ENCODE assay signal across 9 cellular contexts in the genomic region with DNA sequence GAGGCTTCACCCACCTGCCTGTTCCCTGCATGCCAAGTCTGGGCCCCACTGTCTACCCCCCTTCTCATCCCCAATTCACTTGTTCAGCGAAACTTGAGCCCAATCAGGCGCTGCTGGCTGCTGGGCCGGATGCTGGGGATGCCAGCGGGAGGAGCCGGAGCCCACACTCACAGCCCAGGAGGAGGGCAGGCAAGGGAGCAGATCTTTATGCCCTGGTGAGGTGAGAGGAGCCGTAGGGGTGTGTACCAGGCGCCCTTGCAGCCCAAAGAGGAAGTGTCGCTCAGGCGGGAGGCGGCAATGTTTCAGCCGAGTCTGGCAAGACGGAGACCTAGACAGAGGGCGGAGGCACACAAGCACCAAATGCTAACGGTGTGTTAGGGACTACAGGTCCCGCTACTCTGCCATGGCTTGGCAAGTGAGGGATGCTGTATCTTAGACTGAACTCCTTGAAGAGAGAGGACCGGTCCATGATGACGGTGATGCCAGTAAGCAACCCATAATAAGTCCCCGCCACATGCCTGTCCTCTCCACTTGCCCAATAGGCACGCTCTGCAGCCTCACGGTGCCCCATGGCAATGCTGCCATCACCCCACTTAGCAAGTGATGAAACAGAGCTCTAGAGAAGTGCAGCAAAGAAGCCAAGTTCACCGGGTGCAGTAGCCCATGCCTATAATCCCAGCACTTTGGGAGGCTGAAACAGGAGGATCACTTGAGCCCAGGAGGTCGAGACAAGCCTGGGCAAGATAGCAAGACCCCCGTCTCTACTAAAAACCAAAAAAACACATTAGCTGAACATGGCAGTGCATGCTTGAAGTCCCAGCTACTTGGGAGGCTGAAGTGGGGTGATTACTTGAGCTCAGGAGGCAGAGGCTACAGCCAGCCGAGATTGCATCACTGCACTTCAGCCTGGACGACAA. TPM values are rescaled to one million over a fixed set of nuclear protein-coding genes. Genes with fewer than 3 reads are reported as not detected.
A peak's percentile ranks its signal among the peaks of the same experiment; 100 is the strongest.
DNase-seq lines count a peak whose midpoint lies in the region; ATAC-seq, FAIRE-seq and TF ChIP-seq lines count a peak whose summit lies in the region.
"Had no signal": no experiment of that assay in that cellular context is flagged by ENCODE, and none has a peak within 500 bp of the region (broad histone marks: within the 10 kb centered on the region; RNA-seq: fewer than 3 reads in every experiment).

No MANE protein-coding gene starts in this region.

- no peak for TF ChIP-seq POLR2A in K562 (conservative IDR thresholded peaks at IDR 0.05)

- no peaks in the 10 kb centered on the region for H3K27me3 Mint-ChIP-seq in T-helper 17 cell

- in situ Hi-C loops in K562 (cut with MboI), result loop anchor here (10.0 kb wide), 1 partner anchor 153 kb away; no protein-coding TSS in a partner anchor

- no peak overlapping the region for H3K27ac ChIP-seq in HEK293 (ENCODE audit: extremely low read depth, low read depth, low read length)
- H3K27ac ChIP-seq in K562 (ENCODE audit: extremely low read depth, low read depth, low read length), result no peak overlapping the region

- H3K27ac Mint-ChIP-seq in T-helper 17 cell, result peak overlapping the region; percentile 76

- no peaks in the 10 kb centered on the region for H3K4me1 ChIP-seq in HEK293 (ENCODE audit: control insufficient read depth, insufficient read depth, low read length)
- H3K4me1 ChIP-seq in K562 (replicated peaks in 1 of 2; ENCODE audit: control insufficient read depth in 2 of 2, insufficient read depth in 2 of 2, low read length in 2 of 2), result peaks cover 0 to 9% of the 10 kb centered on the region in 2 experiments; a peak in 2 of 5 replicates

- POLR2A ChIA-PET in HEK293 (lab: Yijun Ruan, JAX) (no interaction called here), K562 (lab: Yijun Ruan, JAX) (interaction anchor here (0.6 to 0.7 kb wide), 4 partner anchors 51 to 1511 kb away, joined by 3 to 6 read pairs (median 3); no protein-coding TSS in a partner anchor)

- CTCF ChIA-PET in HEK293 (lab: Yijun Ruan, JAX), result interaction anchor here (0.6 to 12.2 kb wide), 4 partner anchors 158 to 283 kb away, joined by 4 to 461 read pairs (median 4); no protein-coding TSS in a partner anchor
- CTCF ChIA-PET in K562 (lab: Yijun Ruan, JAX; ENCODE audit: low intra/inter-chr PET ratio), result no interaction called here

- H3K4me3 Mint-ChIP-seq in T-helper 17 cell, result peak overlapping the region; percentile 86

- ATAC-seq in T-helper 17 cell, result peak; percentile 84
- ATAC-seq in K562, result no peak
- no peak for ATAC-seq in GM18858 (IDR thresholded peaks at IDR 0.05; ENCODE audit: unreplicated experiment)

- H3K4me3 ChIP-seq in HEK293 (ENCODE audit: low read depth, low read length) (no peak overlapping the region), K562 (no peak overlapping the region)

- intact Hi-C loops in K562 (cut with micrococcal nuclease), result no loop called here

- peaks cover 28% of the 10 kb centered on the region for H3K4me1 Mint-ChIP-seq in T-helper 17 cell

- H3K36me3 Mint-ChIP-seq in T-helper 17 cell (ENCODE audit: low read depth), result no peaks in the 10 kb centered on the region

- H3K9me3 ChIP-seq in HEK293 (ENCODE audit: control insufficient read depth, insufficient read depth, low read depth, low read length) (no peaks in the 10 kb centered on the region), T-helper 17 cell (ENCODE audit: control insufficient read depth, low read length, poor library complexity, severe bottlenecking) (no peaks in the 10 kb centered on the region), K562 (replicated peaks; ENCODE audit: control insufficient read depth, insufficient read depth, low read depth, low read length) (no peaks in the 10 kb centered on the region)

- H3K9ac ChIP-seq in K562 (ENCODE audit: insufficient read depth in 1 of 2, low read depth in 2 of 2, low read length in 2 of 2), result no peak overlapping the region

- H3K36me3 ChIP-seq in HEK293 (ENCODE audit: control insufficient read depth in 2 of 2, insufficient read depth in 1 of 2, low read length in 2 of 2) (no peaks in the 10 kb centered on the region), K562 (ENCODE audit: control insufficient read depth, insufficient read depth, low read length) (no peaks in the 10 kb centered on the region)

- BruUV-seq in K562 (replicated peaks; lab: Mats Ljungman, UMichigan), result no TSS peak

- no peak for TF ChIP-seq EP300 in K562 (IDR thresholded peaks at IDR 0.05; ENCODE audit: low read length)

- H4K20me1 ChIP-seq in K562 (replicated peaks; ENCODE audit: control insufficient read depth, insufficient read depth, low read length), result no peaks in the 10 kb centered on the region

- no peaks in the 10 kb centered on the region for H3K9me1 ChIP-seq in K562 (ENCODE audit: control insufficient read depth, insufficient read depth, low read length)

- H2AFZ ChIP-seq in K562 (ENCODE audit: low read depth, low read length), result no peak overlapping the region

- H3K79me2 ChIP-seq in K562 (ENCODE audit: control insufficient read depth, insufficient read depth, low read length), result no peaks in the 10 kb centered on the region

- H3K4me2 ChIP-seq in K562 (ENCODE audit: insufficient read depth, low read length), result no peak overlapping the region

- no peak for TF ChIP-seq RAD21 in K562 (CRISPR knock-in tag; conservative IDR thresholded peaks at IDR 0.05 in 1 of 2, IDR thresholded peaks at IDR 0.05 in 1 of 2)

- no peak for TF ChIP-seq CTCF in HEK293 (tag by site-specific recombination; IDR thresholded peaks at IDR 0.05)
- no peak for TF ChIP-seq CTCF in K562 (IDR thresholded peaks at IDR 0.05 in 2 of 3, conservative IDR thresholded peaks at IDR 0.05 in 1 of 3; ENCODE audit: insufficient read depth in 2 of 3, low read depth in 1 of 3, low read length in 3 of 3)

- WGBS in K562 (ENCODE audit: insufficient coverage, low coverage, missing lambda C conversion rate), result 8% methylated on average over 19 of the region's 25 CpGs

- H3K27me3 ChIP-seq in K562 (ENCODE audit: control insufficient read depth in 2 of 2, insufficient read depth in 2 of 2, low read length in 2 of 2), result peaks cover 5 to 59% of the 10 kb centered on the region in 2 experiments; a peak in 4 of 5 replicates

- no peak for FAIRE-seq in K562 (lab: Jason Lieb, UNC)

- DNase-seq in T-helper 17 cell (peak in 1 of 3 donors; percentile 33), K562 (ENCODE audit: extremely low read depth in 1 of 4, low spot score in 3 of 4) (no peak), NCI-H748 treated with DMSO at 0.1 percent for 48 hours (lab: John Stamatoyannopoulos, UW) (no peak), NCI-H1930 (lab: John Stamatoyannopoulos, UW) (no peak), RKO (ENCODE audit: low spot score) (no peak)
- DNase-seq in stimulated activated CD4-positive, alpha-beta T cell treated with anti-CD3 and anti-CD28 coated beads, Interleukin-2, amount 100 ng/mL, for 4 hours (ENCODE audit: low read depth), result peak; percentile 17

TF ChIP-seq in HEK293, 187 proteins besides CTCF, POLR2A, EP300 and RAD21:
- TF ChIP-seq ZIC2 (tag by site-specific recombination; IDR thresholded peaks at IDR 0.05) (peak; percentile 81), HOXC10 (CRISPR knock-in tag; IDR thresholded peaks at IDR 0.05) (no peak), ZNF121 (tag by site-specific recombination; IDR thresholded peaks at IDR 0.05) (peak; percentile 58; the same call in 1 of the 2 replicates)
TF ChIP-seq in HEK293: peak in this region for 2.

TF ChIP-seq in K562, 482 proteins besides CTCF, POLR2A, EP300 and RAD21:
- TF ChIP-seq CEBPG (CRISPR knock-in tag; IDR thresholded peaks at IDR 0.05) (no peak), CEBPG (tag; conservative IDR thresholded peaks at IDR 0.05 in 1 of 2, IDR thresholded peaks at IDR 0.05 in 1 of 2) (0 out of 4 replicates have a peak, but pooled peaks of 1 of the 2 experiments have one; percentile 24), SPI1 (IDR thresholded peaks at IDR 0.05; ENCODE audit: borderline replicate concordance, low read depth, low read length) (peak; percentile 50; the same call in 1 of the 2 replicates), MAFF (IDR thresholded peaks at IDR 0.05; ENCODE audit: low read length) (no peak), ZNF239 (CRISPR knock-in tag; IDR thresholded peaks at IDR 0.05) (no peak)

RNA-seq across cellular contexts. Expression of gene LRRC74A, which starts 41.6 kb away (rescaled TPM):
- total RNA-seq in T-helper 17 cell (not detected), K562 (2014; rRNA removed) (not detected in 2 replicates), K562 (2014; rRNA removed; fragmentation: Illumina TruSeq; extraction: Trizol) (not detected in 2 replicates), K562 (2015; rRNA removed; fragmentation: Illumina TruSeq; extraction: Trizol) (not detected in 2 replicates), K562 (2021) (not detected in 2 replicates)
- not detected in 2 replicates for total RNA-seq in K562 (2011; cell fraction: chromatin; rRNA removed; ENCODE audit: low replicate concordance)
- total RNA-seq in K562 (2011; cell fraction: nucleolus; rRNA removed), result not detected in 2 replicates
- total RNA-seq in K562 (2011; cell fraction: nucleoplasm; rRNA removed), result not detected in 2 replicates
- polyA plus RNA-seq in K562 (2011; rRNA removed) (not detected in 2 replicates), K562 (2014; fragmentation: Illumina TruSeq; extraction: Trizol) (not detected in 2 replicates), K562 (2014; fragmentation: Nextera tagmentation; extraction: Ambion mirVana) (not detected), K562 (2014; rRNA removed) (not detected in 2 replicates)
- not detected in 2 replicates for polyA plus RNA-seq in K562 (2011; cell fraction: cytosol; rRNA removed)
- not detected in 2 replicates for polyA plus RNA-seq in K562 (2011; cell fraction: nucleus; rRNA removed)
- not detected in 2 replicates for polyA plus RNA-seq in K562 (2012)
- polyA minus RNA-seq in K562 (2011; rRNA and poly(A)+ RNA removed), result not detected in 2 replicates
- polyA minus RNA-seq in K562 (2011; cell fraction: cytosol; rRNA and poly(A)+ RNA removed), result not detected in 2 replicates
- not detected in 2 replicates for polyA minus RNA-seq in K562 (2011; cell fraction: nucleus; rRNA and poly(A)+ RNA removed)
- total RNA-seq: aorta had no signal

RNA-seq across cellular contexts. Expression of gene ANGEL1, which starts 55.1 kb away (rescaled TPM):
- 10 to 100 TPM; 11.9 to 14.0 TPM for total RNA-seq in T-helper 17 cell
- 59.6 and 73.4 TPM in 2 replicates for total RNA-seq in K562 (2011; cell fraction: chromatin; rRNA removed; ENCODE audit: low replicate concordance)
- total RNA-seq in K562 (2011; cell fraction: nucleolus; rRNA removed), result 47.6 and 52.5 TPM in 2 replicates
- 56.4 and 62.1 TPM in 2 replicates for total RNA-seq in K562 (2011; cell fraction: nucleoplasm; rRNA removed)
- total RNA-seq in K562 (2014; rRNA removed), result 5.2 and 6.7 TPM in 2 replicates
- total RNA-seq in K562 (2014; rRNA removed; fragmentation: Illumina TruSeq; extraction: Trizol), result 7.2 and 7.3 TPM in 2 replicates
- 6.1 and 6.3 TPM in 2 replicates for total RNA-seq in K562 (2015; rRNA removed; fragmentation: Illumina TruSeq; extraction: Trizol)
- total RNA-seq in K562 (2021), result 13.0 and 13.7 TPM in 2 replicates
- polyA plus RNA-seq in K562 (2011; rRNA removed), result 22.2 and 22.8 TPM in 2 replicates
- 23.9 and 26.3 TPM in 2 replicates for polyA plus RNA-seq in K562 (2011; cell fraction: cytosol; rRNA removed)
- polyA plus RNA-seq in K562 (2011; cell fraction: nucleus; rRNA removed), result 35.0 and 39.9 TPM in 2 replicates
- polyA plus RNA-seq in K562 (2012), result 6.7 and 7.5 TPM in 2 replicates
- 10.8 and 12.0 TPM in 2 replicates for polyA plus RNA-seq in K562 (2014; fragmentation: Illumina TruSeq; extraction: Trizol)
- polyA plus RNA-seq in K562 (2014; fragmentation: Nextera tagmentation; extraction: Ambion mirVana), result 1 to 10 TPM; 2.1 to 3.2 TPM
- 9.8 and 15.0 TPM in 2 replicates for polyA plus RNA-seq in K562 (2014; rRNA removed)
- 20.3 and 23.9 TPM in 2 replicates for polyA minus RNA-seq in K562 (2011; rRNA and poly(A)+ RNA removed)
- 8.4 and 14.6 TPM in 2 replicates for polyA minus RNA-seq in K562 (2011; cell fraction: cytosol; rRNA and poly(A)+ RNA removed)
- polyA minus RNA-seq in K562 (2011; cell fraction: nucleus; rRNA and poly(A)+ RNA removed), result 18.8 and 22.4 TPM in 2 replicates

Comparison
In these comparisons a context has a peak if more than half of its experiments do, and no peak if none do; other contexts are left out.
1. Of the 44 proteins assayed by ChIP-seq in both K562 and HEK293: peak only in K562: none; only in HEK293: ZNF121; in both: none; in neither: 43.